8 cellular contexts compared by ENCODE assay signal in genomic region chr3:8443829-8444791, GRCh38. TPM values are rescaled to one million over a fixed set of nuclear protein-coding genes. Genes with fewer than 3 reads are reported as not detected.
DNase-seq lines count a peak whose midpoint lies in the region; ATAC-seq and TF ChIP-seq lines count a peak whose summit lies in the region.

No MANE protein-coding gene starts in this region.

- TF ChIP-seq CTCF in WTC11 (IDR thresholded peaks at IDR 0.05): no peak
- no peak for TF ChIP-seq CTCF in activated CD8-positive, alpha-beta T cell treated with anti-CD3 and anti-CD28 coated beads for 36 hours (IDR thresholded peaks at IDR 0.05)

- ATAC-seq in WTC11: peak; percentile 93
- peak; percentile 83 for ATAC-seq in Right ventricle myocardium superior (ENCODE audit: poor library complexity)
- ATAC-seq in GM18505 (IDR thresholded peaks at IDR 0.05; ENCODE audit: unreplicated experiment): no peak
- ATAC-seq in HG02884 (IDR thresholded peaks at IDR 0.05; ENCODE audit: unreplicated experiment): no peak
- no peak for ATAC-seq in activated CD8-positive, alpha-beta T cell treated with anti-CD3 and anti-CD28 coated beads for 36 hours

- DNase-seq in G401 (ENCODE audit: low spot score) (peak; percentile 50), KBM-7 (peak; percentile 14), WTC11 (ENCODE audit: low spot score) (peak; percentile 63), Right ventricle myocardium superior (peak; percentile 81), posterior vena cava (ENCODE audit: low spot score) (peak; percentile 91)
- no peak for DNase-seq in activated CD8-positive, alpha-beta T cell treated with anti-CD3 and anti-CD28 coated beads for 36 hours

- H3K27me3 Mint-ChIP-seq in WTC11 (ENCODE audit: low read depth): no peaks in the 10 kb centered on the region
- H3K27me3 Mint-ChIP-seq in activated CD8-positive, alpha-beta T cell treated with anti-CD3 and anti-CD28 coated beads for 36 hours: peaks cover 19% of the 10 kb centered on the region

- no peak overlapping the region for H3K27ac Mint-ChIP-seq in WTC11
- H3K27ac Mint-ChIP-seq in activated CD8-positive, alpha-beta T cell treated with anti-CD3 and anti-CD28 coated beads for 36 hours: no peak overlapping the region

- H3K4me1 Mint-ChIP-seq in WTC11: no peaks in the 10 kb centered on the region
- H3K4me1 Mint-ChIP-seq in activated CD8-positive, alpha-beta T cell treated with anti-CD3 and anti-CD28 coated beads for 36 hours (ENCODE audit: low read depth): no peaks in the 10 kb centered on the region

- H3K9me3 Mint-ChIP-seq in WTC11: no peaks in the 10 kb centered on the region
- no peaks in the 10 kb centered on the region for H3K9me3 Mint-ChIP-seq in activated CD8-positive, alpha-beta T cell treated with anti-CD3 and anti-CD28 coated beads for 36 hours

- TF ChIP-seq POLR2A in GM18505 (IDR thresholded peaks at IDR 0.05; ENCODE audit: borderline replicate concordance, extremely low read depth, insufficient read depth, insufficient read length): no peak

- POLR2A ChIA-PET in WTC11 (lab: Charles Lee): interaction anchor here (1.1 kb wide), 1 partner anchor 57 kb away, joined by 4 read pairs; the partner anchor contains the start of gene LMCD1
- POLR2A ChIA-PET in activated CD8-positive, alpha-beta T cell treated with anti-CD3 and anti-CD28 coated beads for 36 hours (lab: Charles Lee): interaction anchor here (0.5 kb wide), 1 partner anchor 1122 kb away, joined by 3 read pairs; no protein-coding TSS in a partner anchor

- in situ Hi-C loops in G401 (cut with HindIII; ENCODE audit: low sequenced_read_pairs) (no loop called here), KBM-7 (cut with MboI; ENCODE audit: low pct_unique_long_range_greater_than_20kb, low sequenced_read_pairs) (no loop called here)

- no peak overlapping the region for H3K4me3 Mint-ChIP-seq in WTC11
- no peak overlapping the region for H3K4me3 Mint-ChIP-seq in activated CD8-positive, alpha-beta T cell treated with anti-CD3 and anti-CD28 coated beads for 36 hours

- intact Hi-C loops in Right ventricle myocardium superior (cut with DNase I) (loop anchor here (5.0 kb wide), 1 partner anchor 178 kb away; no protein-coding TSS in a partner anchor), posterior vena cava (cut with DNase I) (loop anchor here in 1 of 2 donors (5.0 kb wide), 2 partner anchors 163 to 178 kb away; no protein-coding TSS in a partner anchor)
- intact Hi-C loops in activated CD8-positive, alpha-beta T cell treated with anti-CD3 and anti-CD28 coated beads for 36 hours (cut with micrococcal nuclease): no loop called here

- CTCF ChIA-PET in WTC11 (lab: Charles Lee): interaction anchor here (1.0 to 2.9 kb wide), 3 partner anchors 27 to 220 kb away, joined by 3 to 14 read pairs (median 4); no protein-coding TSS in a partner anchor
- CTCF ChIA-PET in activated CD8-positive, alpha-beta T cell treated with anti-CD3 and anti-CD28 coated beads for 36 hours (lab: Charles Lee): interaction anchor here (0.7 to 1.9 kb wide), 2 partner anchors 27 to 178 kb away, joined by 3 to 5 read pairs; no protein-coding TSS in a partner anchor

- H3K36me3 Mint-ChIP-seq in WTC11: no peaks in the 10 kb centered on the region
- H3K36me3 Mint-ChIP-seq in activated CD8-positive, alpha-beta T cell treated with anti-CD3 and anti-CD28 coated beads for 36 hours (ENCODE audit: low read depth): no peaks in the 10 kb centered on the region

TF ChIP-seq in WTC11, 78 proteins besides CTCF, POLR2A, EP300 and RAD21:
- TF ChIP-seq NR1H2 (CRISPR knock-in tag; IDR thresholded peaks at IDR 0.05) (no peak), HMGA2 (CRISPR knock-in tag; IDR thresholded peaks at IDR 0.05) (no peak), GABPB1 (CRISPR knock-in tag; IDR thresholded peaks at IDR 0.05) (peak; percentile 85), TP53 (CRISPR knock-in tag; IDR thresholded peaks at IDR 0.05) (no peak), ZSCAN18 (CRISPR knock-in tag; IDR thresholded peaks at IDR 0.05) (no peak), IRF2 (CRISPR knock-in tag; IDR thresholded peaks at IDR 0.05; ENCODE audit: borderline replicate concordance, low read depth) (no peak)

RNA-seq across cellular contexts. Expression of gene LMCD1, which starts 57.5 kb away (rescaled TPM):
- total RNA-seq in G401 (2014; rRNA removed; shearing (Covaris generic)): 11.3 and 26.1 TPM in 2 replicates
- total RNA-seq in WTC11 (2021): 10.6 to 12.5 TPM (median 10.9 TPM) in 3 replicates
- 49.6 TPM for total RNA-seq in Right ventricle myocardium superior
- total RNA-seq in posterior vena cava: 100 to 1,000 TPM; 221 to 834 TPM
- total RNA-seq in activated CD8-positive, alpha-beta T cell treated with anti-CD3 and anti-CD28 coated beads for 36 hours: 1 to 10 TPM; 2.1 to 2.2 TPM

Comparison
In these comparisons a context has a peak if more than half of its experiments do, and no peak if none do; other contexts are left out.
1. ATAC-seq: peak in WTC11 (single experiment) and Right ventricle myocardium superior (single experiment); none in GM18505 (single experiment), HG02884 (single experiment) and activated CD8-positive, alpha-beta T cell treated with anti-CD3 and anti-CD28 coated beads for 36 hours (single experiment).